In genomic region chr1:227733751-227734545, GRCh38 we compare ENCODE assay signal across 9 cellular contexts. TPM values are rescaled to one million over a fixed set of nuclear protein-coding genes. Genes with fewer than 3 reads are reported as not detected.
DNase-seq lines count a peak whose midpoint lies in the region; ATAC-seq and TF ChIP-seq lines count a peak whose summit lies in the region.
"Had no signal": no experiment of that assay in that cellular context is flagged by ENCODE, and none has a peak within 500 bp of the region (broad histone marks: within the 10 kb centered on the region; RNA-seq: fewer than 3 reads in every experiment).

No MANE protein-coding gene starts in this region.

- H3K27ac ChIP-seq in subcutaneous abdominal adipose tissue (ENCODE audit: low read depth, low read length), result no peak overlapping the region

- H3K9me3 Mint-ChIP-seq in T-helper 1 cell treated with Interleukin-12 subunit alpha and Interleukin-12 subunit beta and Interleukin-4 antibody, amounts not matched to agents 30 μg/mL and 1 μg/mL, for 36 hours, result no peaks in the 10 kb centered on the region
- H3K9me3 Mint-ChIP-seq in activated naive CD8-positive, alpha-beta T cell treated with anti-CD3 and anti-CD28 coated beads, Interleukin-2, amount 10 ng/mL, durations not matched to agents 7 days and 5 days, result no peaks in the 10 kb centered on the region

- H3K4me1 Mint-ChIP-seq in T-helper 1 cell treated with Interleukin-12 subunit alpha and Interleukin-12 subunit beta and Interleukin-4 antibody, amounts not matched to agents 30 μg/mL and 1 μg/mL, for 36 hours (ENCODE audit: low read depth), result peaks cover 22% of the 10 kb centered on the region
- H3K4me1 Mint-ChIP-seq in activated naive CD8-positive, alpha-beta T cell treated with anti-CD3 and anti-CD28 coated beads, Interleukin-2, amount 10 ng/mL, durations not matched to agents 7 days and 5 days, result peaks cover 16% of the 10 kb centered on the region

- no peak for DNase-seq in T-helper 1 cell
- no peak for DNase-seq in activated naive CD8-positive, alpha-beta T cell treated with anti-CD3 and anti-CD28 coated beads, Interleukin-2, amount 10 ng/mL, durations not matched to agents 7 days and 5 days
- DNase-seq in cerebellum (ENCODE audit: low spot score), result no peak
- DNase-seq in GM20000 (ENCODE audit: low spot score), result no peak
- no peak for DNase-seq in COR-L47 (lab: John Stamatoyannopoulos, UW)
- DNase-seq: activated gamma-delta T cell treated with Interleukin-2 at 50 U/mL for 16 hours had no signal

- no peaks in the 10 kb centered on the region for H3K27me3 ChIP-seq in subcutaneous abdominal adipose tissue (ENCODE audit: control insufficient read depth in 5 of 5, insufficient read depth in 4 of 5, low read length in 5 of 5)

- H3K4me3 ChIP-seq in iPS-18c (ENCODE audit: insufficient read depth, low read depth, low read length) (peak overlapping the region; percentile 87), subcutaneous abdominal adipose tissue (ENCODE audit: low read depth in 1 of 5, low read length in 5 of 5) (peak overlapping the region; percentile 74 to 93 (median 87))

- H3K9me3 ChIP-seq in iPS-18c (ENCODE audit: control insufficient read depth, insufficient read depth, low read length), result no peaks in the 10 kb centered on the region
- no peaks in the 10 kb centered on the region for H3K9me3 ChIP-seq in subcutaneous abdominal adipose tissue (ENCODE audit: control insufficient read depth in 5 of 5, low read length in 5 of 5)

- H3K4me1 ChIP-seq in subcutaneous abdominal adipose tissue (ENCODE audit: control insufficient read depth in 5 of 5, insufficient read depth in 5 of 5, low read length in 5 of 5), result peaks cover 0 to 47% (median 29%) of the 10 kb centered on the region in 5 donors

- ATAC-seq in activated naive CD8-positive, alpha-beta T cell treated with anti-CD3 and anti-CD28 coated beads, Interleukin-2, amount 10 ng/mL, durations not matched to agents 7 days and 5 days (ENCODE audit: low read depth), result no peak

- H3K36me3 Mint-ChIP-seq in T-helper 1 cell treated with Interleukin-12 subunit alpha and Interleukin-12 subunit beta and Interleukin-4 antibody, amounts not matched to agents 30 μg/mL and 1 μg/mL, for 36 hours (ENCODE audit: low read depth), result peaks cover 9% of the 10 kb centered on the region
- no peaks in the 10 kb centered on the region for H3K36me3 Mint-ChIP-seq in activated naive CD8-positive, alpha-beta T cell treated with anti-CD3 and anti-CD28 coated beads, Interleukin-2, amount 10 ng/mL, durations not matched to agents 7 days and 5 days

- POLR2A ChIA-PET in activated naive CD8-positive, alpha-beta T cell treated with anti-CD3 and anti-CD28 coated beads, Interleukin-2, amount 10 ng/mL, durations not matched to agents 7 days and 5 days (lab: Charles Lee), result interaction anchor here (0.7 kb wide), 1 partner anchor 27 kb away, joined by 4 read pairs; no protein-coding TSS in a partner anchor

- peak overlapping the region; percentile 73 to 88 (median 82) for H3K9ac ChIP-seq in subcutaneous abdominal adipose tissue (ENCODE audit: low read length in 5 of 5)

- H3K36me3 ChIP-seq in subcutaneous abdominal adipose tissue (ENCODE audit: control insufficient read depth in 5 of 5, insufficient read depth in 5 of 5, low read length in 5 of 5), result peaks cover 0 to 28% (median 23%) of the 10 kb centered on the region in 5 donors

- no peak for TF ChIP-seq CTCF in GM20000 (IDR thresholded peaks at IDR 0.05; ENCODE audit: extremely low read depth, missing control alignments)

- H3K4me3 Mint-ChIP-seq in T-helper 1 cell treated with Interleukin-12 subunit alpha and Interleukin-12 subunit beta and Interleukin-4 antibody, amounts not matched to agents 30 μg/mL and 1 μg/mL, for 36 hours, result peak overlapping the region; percentile 97
- H3K4me3 Mint-ChIP-seq in activated naive CD8-positive, alpha-beta T cell treated with anti-CD3 and anti-CD28 coated beads, Interleukin-2, amount 10 ng/mL, durations not matched to agents 7 days and 5 days, result peak overlapping the region; percentile 97

- H3K27ac Mint-ChIP-seq in T-helper 1 cell treated with Interleukin-12 subunit alpha and Interleukin-12 subunit beta and Interleukin-4 antibody, amounts not matched to agents 30 μg/mL and 1 μg/mL, for 36 hours, result peak overlapping the region; percentile 87
- peak overlapping the region; percentile 96 for H3K27ac Mint-ChIP-seq in activated naive CD8-positive, alpha-beta T cell treated with anti-CD3 and anti-CD28 coated beads, Interleukin-2, amount 10 ng/mL, durations not matched to agents 7 days and 5 days

- H3K27me3 Mint-ChIP-seq in T-helper 1 cell treated with Interleukin-12 subunit alpha and Interleukin-12 subunit beta and Interleukin-4 antibody, amounts not matched to agents 30 μg/mL and 1 μg/mL, for 36 hours (ENCODE audit: low read depth), result no peaks in the 10 kb centered on the region
- no peaks in the 10 kb centered on the region for H3K27me3 Mint-ChIP-seq in activated naive CD8-positive, alpha-beta T cell treated with anti-CD3 and anti-CD28 coated beads, Interleukin-2, amount 10 ng/mL, durations not matched to agents 7 days and 5 days

RNA-seq across cellular contexts. Expression of gene JMJD4, which starts 1.2 kb away (rescaled TPM):
- 10 to 100 TPM; 20.4 to 21.6 TPM for total RNA-seq in activated naive CD8-positive, alpha-beta T cell treated with anti-CD3 and anti-CD28 coated beads, Interleukin-2, amount 10 ng/mL, durations not matched to agents 7 days and 5 days
- total RNA-seq in cerebellum, result 12.5 TPM

RNA-seq across cellular contexts. Expression of gene SNAP47, which starts 1.3 kb away (rescaled TPM):
- 10 to 100 TPM; 29.0 to 29.2 TPM for total RNA-seq in activated naive CD8-positive, alpha-beta T cell treated with anti-CD3 and anti-CD28 coated beads, Interleukin-2, amount 10 ng/mL, durations not matched to agents 7 days and 5 days
- total RNA-seq in cerebellum, result 48.2 TPM
